In genomic region chr3:4225005-4225471, GRCh38 we compare ENCODE assay signal across 1 cellular context.
TF ChIP-seq lines count a peak whose summit lies in the region.

No MANE protein-coding gene starts in this region.

TF ChIP-seq in K562, 482 proteins besides CTCF, POLR2A, EP300 and RAD21 (continued from another document and continues in another):
- no peak for TF ChIP-seq POLR2G (IDR thresholded peaks at IDR 0.05; ENCODE audit: low read depth, low read length)
- no peak for TF ChIP-seq ERF (CRISPR knock-in tag; IDR thresholded peaks at IDR 0.05)
- TF ChIP-seq FOXK1 (CRISPR knock-in tag; IDR thresholded peaks at IDR 0.05; ENCODE audit: borderline replicate concordance): no peak
- TF ChIP-seq KLF16 (IDR thresholded peaks at IDR 0.05): peak; percentile 86
- 0 out of 4 replicates have a peak, but pooled peaks of 1 of the 2 experiments have one; percentile 54 for TF ChIP-seq ZNF639 (CRISPR knock-in tag; conservative IDR thresholded peaks at IDR 0.05 in 1 of 2, IDR thresholded peaks at IDR 0.05 in 1 of 2)
- TF ChIP-seq PURB (CRISPR knock-in tag; IDR thresholded peaks at IDR 0.05; ENCODE audit: low read depth): no peak
- no peak for TF ChIP-seq TAF1 (IDR thresholded peaks at IDR 0.05; ENCODE audit: control insufficient read depth, extremely low read depth, insufficient read depth, low read length, severe bottlenecking)
- no peak for TF ChIP-seq KAT7 (CRISPR knock-in tag; IDR thresholded peaks at IDR 0.05; ENCODE audit: borderline replicate concordance)
- TF ChIP-seq ZNF280A (IDR thresholded peaks at IDR 0.05; ENCODE audit: low read depth, partially characterized antibody): no peak
- TF ChIP-seq E2F8 (IDR thresholded peaks at IDR 0.05; ENCODE audit: low read depth, partially characterized antibody): no peak
- TF ChIP-seq, protein P1, sequence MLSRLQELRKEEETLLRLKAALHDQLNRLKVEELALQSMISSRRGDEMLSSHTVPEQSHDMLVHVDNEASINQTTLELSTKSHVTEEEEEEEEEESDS (CRISPR knock-in tag; IDR thresholded peaks at IDR 0.05): no peak
- 0 out of 2 replicates have a peak, but pooled peaks have one; percentile 55 for TF ChIP-seq DMBX1 (CRISPR knock-in tag; IDR thresholded peaks at IDR 0.05; ENCODE audit: borderline replicate concordance)
- TF ChIP-seq, protein P2, sequence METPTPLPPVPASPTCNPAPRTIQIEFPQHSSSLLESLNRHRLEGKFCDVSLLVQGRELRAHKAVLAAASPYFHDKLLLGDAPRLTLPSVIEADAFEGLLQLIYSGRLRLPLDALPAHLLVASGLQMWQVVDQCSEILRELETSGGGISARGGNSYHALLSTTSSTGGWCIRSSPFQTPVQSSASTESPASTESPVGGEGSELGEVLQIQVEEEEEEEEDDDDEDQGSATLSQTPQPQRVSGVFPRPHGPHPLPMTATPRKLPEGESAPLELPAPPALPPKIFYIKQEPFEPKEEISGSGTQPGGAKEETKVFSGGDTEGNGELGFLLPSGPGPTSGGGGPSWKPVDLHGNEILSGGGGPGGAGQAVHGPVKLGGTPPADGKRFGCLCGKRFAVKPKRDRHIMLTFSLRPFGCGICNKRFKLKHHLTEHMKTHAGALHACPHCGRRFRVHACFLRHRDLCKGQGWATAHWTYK (CRISPR knock-in tag; IDR thresholded peaks at IDR 0.05): peak; percentile 36; the same call in 1 of the 2 replicates
- TF ChIP-seq MYNN (IDR thresholded peaks at IDR 0.05): peak; percentile 28; the same call in 1 of the 2 replicates
- TF ChIP-seq MYNN (CRISPR knock-in tag; IDR thresholded peaks at IDR 0.05): no peak
- no peak for TF ChIP-seq ARHGAP35 (IDR thresholded peaks at IDR 0.05; ENCODE audit: partially characterized antibody)
- peak; percentile 51; the same call in 1 of the 2 replicates for TF ChIP-seq JUND (IDR thresholded peaks at IDR 0.05; ENCODE audit: borderline replicate concordance, low read depth, low read length)
- TF ChIP-seq JUND (tag; IDR thresholded peaks at IDR 0.05; ENCODE audit: borderline replicate concordance, low read depth, low read length): peak; percentile 49; the same call in 1 of the 3 replicates
- TF ChIP-seq PRMT5 (CRISPR knock-in tag; IDR thresholded peaks at IDR 0.05): no peak
- TF ChIP-seq WHSC1 (IDR thresholded peaks at IDR 0.05; ENCODE audit: low read length): no peak
- TF ChIP-seq RBM39 (optimal IDR thresholded peaks at IDR 0.05; ENCODE audit: low read depth, low read length): no peak
- no peak for TF ChIP-seq NR3C1 (CRISPR knock-in tag; IDR thresholded peaks at IDR 0.05)
- no peak for TF ChIP-seq BRF1 (IDR thresholded peaks at IDR 0.05; ENCODE audit: borderline replicate concordance, extremely low read depth, insufficient read length)
- no peak for TF ChIP-seq PTBP1 (IDR thresholded peaks at IDR 0.05; ENCODE audit: low read depth, low read length)
- TF ChIP-seq ZEB2 (IDR thresholded peaks at IDR 0.05): peak; percentile 85; the same call in 1 of the 2 replicates
- peak in 1 of 2 experiments; percentile 48; a peak in 1 of 4 replicates for TF ChIP-seq NONO (IDR thresholded peaks at IDR 0.05; ENCODE audit: low read depth in 2 of 2, low read length in 1 of 2)
- TF ChIP-seq, protein P3, sequence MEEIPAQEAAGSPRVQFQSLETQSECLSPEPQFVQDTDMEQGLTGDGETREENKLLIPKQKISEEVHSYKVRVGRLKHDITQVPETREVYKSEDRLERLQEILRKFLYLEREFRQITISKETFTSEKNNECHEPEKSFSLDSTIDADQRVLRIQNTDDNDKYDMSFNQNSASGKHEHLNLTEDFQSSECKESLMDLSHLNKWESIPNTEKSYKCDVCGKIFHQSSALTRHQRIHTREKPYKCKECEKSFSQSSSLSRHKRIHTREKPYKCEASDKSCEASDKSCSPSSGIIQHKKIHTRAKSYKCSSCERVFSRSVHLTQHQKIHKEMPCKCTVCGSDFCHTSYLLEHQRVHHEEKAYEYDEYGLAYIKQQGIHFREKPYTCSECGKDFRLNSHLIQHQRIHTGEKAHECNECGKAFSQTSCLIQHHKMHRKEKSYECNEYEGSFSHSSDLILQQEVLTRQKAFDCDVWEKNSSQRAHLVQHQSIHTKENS (CRISPR knock-in tag; IDR thresholded peaks at IDR 0.05): no peak
- TF ChIP-seq NBN (IDR thresholded peaks at IDR 0.05; ENCODE audit: low read depth): peak; percentile 65; the same call in 1 of the 2 replicates
- TF ChIP-seq HLTF (IDR thresholded peaks at IDR 0.05): no peak
- TF ChIP-seq CC2D1A (IDR thresholded peaks at IDR 0.05): peak; percentile 89; the same call in 1 of the 2 replicates
- no peak for TF ChIP-seq ZBTB43 (CRISPR knock-in tag; IDR thresholded peaks at IDR 0.05)
- peak in 1 of 2 experiments; percentile 79; a peak in 1 of 3 replicates for TF ChIP-seq CBX3 (IDR thresholded peaks at IDR 0.05; ENCODE audit: borderline replicate concordance in 1 of 2, low read length in 2 of 2)
- no peak for TF ChIP-seq ZNF75A (CRISPR knock-in tag; IDR thresholded peaks at IDR 0.05)
- TF ChIP-seq ZNF124 (CRISPR knock-in tag; IDR thresholded peaks at IDR 0.05): no peak
- TF ChIP-seq ZNF175 (CRISPR knock-in tag; IDR thresholded peaks at IDR 0.05; ENCODE audit: low read depth): 0 out of 2 replicates have a peak, but pooled peaks have one; percentile 42
- peak; percentile 57; the same call in 1 of the 2 replicates for TF ChIP-seq ADNP (tag; IDR thresholded peaks at IDR 0.05)
- TF ChIP-seq NR2C1 (IDR thresholded peaks at IDR 0.05): no peak
- no peak for TF ChIP-seq NR2C1 (tag; IDR thresholded peaks at IDR 0.05)
- TF ChIP-seq ZNF583 (CRISPR knock-in tag; IDR thresholded peaks at IDR 0.05): no peak
- peak; percentile 78 for TF ChIP-seq PHB2 (IDR thresholded peaks at IDR 0.05; ENCODE audit: low read depth)
- TF ChIP-seq CSDE1 (IDR thresholded peaks at IDR 0.05): no peak
- no peak for TF ChIP-seq ZNF347 (CRISPR knock-in tag; IDR thresholded peaks at IDR 0.05; ENCODE audit: low read depth)
- TF ChIP-seq, protein P4, sequence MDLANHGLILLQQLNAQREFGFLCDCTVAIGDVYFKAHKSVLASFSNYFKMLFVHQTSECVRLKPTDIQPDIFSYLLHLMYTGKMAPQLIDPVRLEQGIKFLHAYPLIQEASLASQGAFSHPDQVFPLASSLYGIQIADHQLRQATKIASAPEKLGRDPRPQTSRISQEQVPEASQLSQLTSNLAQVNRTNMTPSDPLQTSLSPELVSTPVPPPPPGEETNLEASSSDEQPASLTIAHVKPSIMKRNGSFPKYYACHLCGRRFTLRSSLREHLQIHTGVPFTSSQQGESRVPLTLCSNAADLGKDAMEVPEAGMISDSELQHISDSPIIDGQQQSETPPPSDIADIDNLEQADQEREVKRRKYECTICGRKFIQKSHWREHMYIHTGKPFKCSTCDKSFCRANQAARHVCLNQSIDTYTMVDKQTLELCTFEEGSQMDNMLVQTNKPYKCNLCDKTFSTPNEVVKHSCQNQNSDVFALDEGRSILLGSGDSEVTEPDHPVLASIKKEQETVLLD (IDR thresholded peaks at IDR 0.05): no peak
- no peak for TF ChIP-seq NUFIP1 (IDR thresholded peaks at IDR 0.05; ENCODE audit: partially characterized antibody)
- no peak for TF ChIP-seq ZNF140 (CRISPR knock-in tag; IDR thresholded peaks at IDR 0.05)
- TF ChIP-seq STAT5A (IDR thresholded peaks at IDR 0.05; ENCODE audit: borderline replicate concordance, low read length): peak; percentile 89
- TF ChIP-seq FOXJ2 (tag; IDR thresholded peaks at IDR 0.05): peak; percentile 71; the same call in 1 of the 2 replicates
- no peak for TF ChIP-seq ZNF407 (IDR thresholded peaks at IDR 0.05; ENCODE audit: low read depth)
